Comparison of ENCODE assay signal across 9 cellular contexts in the genomic region with DNA sequence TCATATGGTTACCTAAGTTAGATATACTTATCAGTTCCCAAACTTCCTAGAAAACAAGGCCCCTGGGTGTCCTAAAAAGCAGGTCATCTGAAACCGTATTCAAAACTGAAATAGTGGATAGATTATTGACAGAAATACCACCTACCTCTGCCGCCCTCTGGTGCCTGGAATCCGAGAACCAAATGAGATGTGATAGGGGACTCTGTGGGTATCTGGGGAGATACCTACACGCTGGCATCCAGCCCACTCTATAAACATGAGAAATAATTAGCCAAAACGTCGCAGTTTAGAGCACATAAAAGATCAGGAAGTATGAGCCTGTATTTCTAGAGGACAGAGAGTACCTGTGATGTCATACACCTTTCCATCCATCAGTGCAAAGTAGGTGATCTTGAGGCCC. TPM values are rescaled to one million over a fixed set of nuclear protein-coding genes. Genes with fewer than 3 reads are reported as not detected.
DNase-seq lines count a peak whose midpoint lies in the region; ATAC-seq and TF ChIP-seq lines count a peak whose summit lies in the region.
"Had no signal": no experiment of that assay in that cellular context is flagged by ENCODE, and none has a peak within 500 bp of the region (broad histone marks: within the 10 kb centered on the region; RNA-seq: fewer than 3 reads in every experiment).

No MANE protein-coding gene starts in this region.

- no peak overlapping the region for H3K4me3 ChIP-seq in fibroblast of pulmonary artery (replicated peaks; ENCODE audit: low read depth, low read length)

- peak overlapping the region; percentile 84 for H3K27ac Mint-ChIP-seq in Calu3 (ENCODE audit: unreplicated experiment)

- H3K27me3 Mint-ChIP-seq in Calu3 (ENCODE audit: unreplicated experiment) = no peaks in the 10 kb centered on the region

- ATAC-seq in HG02938 (IDR thresholded peaks at IDR 0.05; ENCODE audit: unreplicated experiment) (no peak), HG03342 (IDR thresholded peaks at IDR 0.05; ENCODE audit: unreplicated experiment) (no peak), GM21723 (IDR thresholded peaks at IDR 0.05; ENCODE audit: unreplicated experiment) (no peak)

- peak; percentile 37 for TF ChIP-seq CTCF in Calu3 (IDR thresholded peaks at IDR 0.05; ENCODE audit: unreplicated experiment)
- TF ChIP-seq CTCF in fibroblast of pulmonary artery (IDR thresholded peaks at IDR 0.05; ENCODE audit: low read length, missing control alignments) = peak; percentile 31

- H3K36me3 Mint-ChIP-seq in Calu3 (ENCODE audit: insufficient read depth, unreplicated experiment) = peaks cover 26% of the 10 kb centered on the region

- in situ Hi-C loops in ACHN (cut with HindIII; ENCODE audit: low pct_ligation_motif_present, low pct_unique_long_range_greater_than_20kb, low sequenced_read_pairs) = no loop called here

- DNase-seq in ACHN (peak; percentile 73), Calu3 (peak; percentile 68), SW480 (ENCODE audit: low spot score) (peak; percentile 22), fibroblast of pulmonary artery (ENCODE audit: low read depth) (no peak), anterior cingulate cortex (lab: John Stamatoyannopoulos, UW) (no peak)
- DNase-seq: NCI-H1105 had no signal

- H3K4me1 Mint-ChIP-seq in Calu3 (ENCODE audit: low read depth, unreplicated experiment) = peaks cover 44% of the 10 kb centered on the region

- CTCF ChIA-PET in Calu3 (lab: Charles Lee) = no interaction called here

- no peaks in the 10 kb centered on the region for H3K9me3 Mint-ChIP-seq in Calu3 (ENCODE audit: low read depth, unreplicated experiment)

- no peak overlapping the region for H3K4me3 Mint-ChIP-seq in Calu3 (ENCODE audit: low read depth, unreplicated experiment)

- intact Hi-C loops in Calu3 (cut with micrococcal nuclease; ENCODE audit: unreplicated experiment) = no loop called here

- BruUV-seq in Calu3 (replicated peaks; lab: Mats Ljungman, UMichigan) = no TSS peak

RNA-seq across cellular contexts. Expression of a gene that starts 4.4 kb away (rescaled TPM):
- 93.6 and 95.4 TPM in 2 replicates for total RNA-seq in Calu3 (2022)

RNA-seq across cellular contexts. Expression of a gene that starts 4.7 kb away (rescaled TPM):
- 64.4 and 73.8 TPM in 2 replicates for total RNA-seq in Calu3 (2022)

RNA-seq across cellular contexts. Expression of a gene that starts 7.2 kb away (rescaled TPM):
- total RNA-seq in Calu3 (2022) = 39.0 and 44.3 TPM in 2 replicates

RNA-seq across cellular contexts. Expression of a gene that starts 20.5 kb away (rescaled TPM):
- not detected in 2 replicates for total RNA-seq in Calu3 (2022)

Comparison
In these comparisons a context has a peak if more than half of its experiments do, and no peak if none do; other contexts are left out.
1. DNase-seq: peak in ACHN (single experiment), Calu3 (single experiment) and SW480 (single experiment); none in fibroblast of pulmonary artery (single experiment) and anterior cingulate cortex (0 of 58).